Comparison of ENCODE assay signal across 1 cellular context in genomic region chr5:142784405-142784955, GRCh38.
TF ChIP-seq lines count a peak whose summit lies in the region.

No MANE protein-coding gene starts in this region.

TF ChIP-seq in IMR-90, 13 proteins besides CTCF, POLR2A, EP300 and RAD21 (continued from another document):
- TF ChIP-seq USF2 (IDR thresholded peaks at IDR 0.05; ENCODE audit: low read depth, low read length): no peak
